25 cellular contexts compared by ENCODE assay signal in the genomic region with DNA sequence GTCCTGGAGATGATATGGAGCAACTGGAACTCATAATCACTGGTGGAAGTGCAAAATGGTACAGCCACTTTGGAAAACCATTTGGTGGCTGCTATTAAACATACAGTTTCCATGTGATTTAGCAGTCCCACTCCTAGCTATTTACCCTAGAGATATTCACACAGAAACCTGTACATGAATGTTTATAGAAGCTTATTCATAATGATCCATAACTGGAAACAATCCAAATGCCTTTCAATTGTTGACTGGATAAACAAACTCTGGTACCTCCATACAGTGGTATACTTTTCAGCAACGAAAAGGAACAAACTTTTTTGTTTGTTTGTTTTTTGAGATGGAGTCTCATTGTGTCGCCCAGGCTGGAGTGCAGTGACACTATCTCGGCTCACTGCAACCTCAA.
"Had no signal": no experiment of that assay in that cellular context is flagged by ENCODE, and none has a peak within 500 bp of the region (broad histone marks: within the 10 kb centered on the region; RNA-seq: fewer than 3 reads in every experiment).

No MANE protein-coding gene starts in this region.

- H3K27me3 ChIP-seq: neural progenitor cell, ovary, right lobe of liver, sigmoid colon, stomach, suprapubic skin, testis, tibial artery, transverse colon, upper lobe of right lung, vagina had no signal

- H3K4me2 ChIP-seq: neural progenitor cell had no signal

- H3K4me3 ChIP-seq: neural progenitor cell, ovary, psoas muscle, right lobe of liver, sigmoid colon, stomach, suprapubic skin, testis, tibial artery, transverse colon, upper lobe of right lung, vagina had no signal

- H2AFZ ChIP-seq: neural progenitor cell, parathyroid adenoma had no signal

- H3K9ac ChIP-seq: neural progenitor cell, parathyroid adenoma had no signal

- H3K36me3 ChIP-seq: neural progenitor cell, ovary, right lobe of liver, sigmoid colon, suprapubic skin, tibial artery, transverse colon, upper lobe of right lung, vagina had no signal

- H3K79me2 ChIP-seq: parathyroid adenoma had no signal

- H3K9me3 ChIP-seq: ovary, psoas muscle, sigmoid colon, suprapubic skin, testis, transverse colon, vagina had no signal

- ATAC-seq: natural killer cell; psoas muscle; right cardiac atrium; right lobe of liver; stimulated activated effector memory CD8-positive, alpha-beta T cell treated with anti-CD3 and anti-CD28 coated beads, Interleukin-12 subunit alpha, Interleukin-12 subunit beta, amount 100 ng/mL, for 72 hours; stimulated activated naive B cell treated with anti-CD40 and anti-IgM and Interleukin-4, amounts not matched to agents 10 μg/mL and 1 μg/mL and 100 μg/mL, for 72 hours; upper lobe of right lung had no signal

- FAIRE-seq: small intestine had no signal

- H3K27ac ChIP-seq: neural progenitor cell, ovary, parathyroid adenoma, psoas muscle, right lobe of liver, sigmoid colon, stomach, suprapubic skin, testis, tibial artery, transverse colon, upper lobe of right lung, vagina had no signal

- H3K4me1 ChIP-seq: neural progenitor cell, parathyroid adenoma, psoas muscle, right lobe of liver, sigmoid colon, stomach, suprapubic skin, testis, tibial artery, transverse colon, upper lobe of right lung had no signal

- DNase-seq: natural killer cell; occipital lobe; ovary; posterior cingulate gyrus; psoas muscle; right cardiac atrium; right lobe of liver; sigmoid colon; small intestine; stimulated activated CD4-positive, alpha-beta T cell treated with anti-CD3 and anti-CD28 coated beads, Interleukin-15, amount 100 ng/mL, for 24 hours; stimulated activated CD4-positive, alpha-beta T cell treated with anti-CD3 and anti-CD28 coated beads, Interleukin-2, amount 100 ng/mL, for 24 hours; stimulated activated CD4-positive, alpha-beta T cell treated with anti-CD3 and anti-CD28 coated beads, Interleukin-2, amount 100 ng/mL, for 48 hours; stimulated activated CD4-positive, alpha-beta T cell treated with anti-CD3 and anti-CD28 coated beads, Interleukin-4, amount 100 ng/mL, for 24 hours; stimulated activated naive B cell treated with anti-CD40 and anti-IgM and Interleukin-4, amounts not matched to agents 10 μg/mL and 1 μg/mL and 100 μg/mL, for 72 hours; stimulated activated naive CD4-positive, alpha-beta T cell treated with Interleukin-2 at 50 U/mL for 16 hours; stomach; testis; tibial artery; transverse colon; upper lobe of right lung had no signal
